In the genomic region with DNA sequence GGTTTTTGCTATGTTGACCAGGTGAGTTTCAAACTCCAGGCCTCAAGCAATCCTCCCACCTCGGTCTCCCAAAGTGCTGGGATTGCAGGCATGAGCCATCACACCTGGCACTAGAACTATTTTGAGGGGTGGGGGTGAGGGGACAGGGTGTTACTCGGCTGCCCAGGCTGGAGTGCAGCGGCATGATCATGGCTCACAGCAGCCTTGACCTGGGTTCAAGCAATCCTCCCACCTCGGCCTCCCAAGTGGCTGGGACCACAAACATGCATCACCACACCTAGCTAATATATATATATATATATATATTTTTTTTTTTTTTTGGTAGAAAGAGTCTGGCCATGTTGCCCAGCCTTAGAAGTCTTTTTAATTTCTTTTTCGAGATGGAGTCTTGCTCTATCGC, we compare ENCODE assay signal across 29 cellular contexts. TPM values are rescaled to one million over a fixed set of nuclear protein-coding genes. Genes with fewer than 3 reads are reported as not detected.
"Had no signal": no experiment of that assay in that cellular context is flagged by ENCODE, and none has a peak within 500 bp of the region (broad histone marks: within the 10 kb centered on the region; RNA-seq: fewer than 3 reads in every experiment).

No MANE protein-coding gene starts in this region.

- H3K4me3 ChIP-seq: adrenal gland, cardiac muscle cell, gastrocnemius medialis, lower lobe of right lung, mucosa of descending colon, prostate gland had no signal

- FAIRE-seq: keratinocyte had no signal

- H3K36me3 ChIP-seq: adrenal gland, cardiac muscle cell, gastrocnemius medialis, lower lobe of right lung, prostate gland had no signal

- H3K9me3 ChIP-seq: adrenal gland, gastrocnemius medialis, lower lobe of right lung, mucosa of descending colon, prostate gland had no signal

- ATAC-seq: activated T-cell treated with anti-CD3 and anti-CD28 coated beads, Interleukin-2, amount 50 U/mL, for 72 hours; effector memory CD8-positive, alpha-beta T cell; gastrocnemius medialis; lower lobe of right lung; mucosa of descending colon; natural killer cell treated with Interleukin-12 subunit alpha and Interleukin-12 subunit beta and Interleukin-15 and Interleukin-18, amount 100 ng/mL, for 72 hours; stimulated activated naive CD8-positive, alpha-beta T cell treated with anti-CD3 and anti-CD28 coated beads, Interleukin-15, Interleukin-2, amounts not matched to agents 100 U/mL and 50 U/mL, for 24 hours had no signal

- H3K27me3 ChIP-seq: adrenal gland, cardiac muscle cell had no signal

- H3K27ac ChIP-seq: cardiac muscle cell, lower lobe of right lung, prostate gland had no signal

- DNase-seq: activated CD4-positive, alpha-beta memory T cell treated with anti-CD3 and anti-CD28 coated beads, Interleukin-2, amount 10 ng/mL, durations not matched to agents 7 days and 5 days; activated CD4-positive, alpha-beta T cell treated with anti-CD3 and anti-CD28 coated beads, Interleukin-2, amount 10 ng/mL, durations not matched to agents 7 days and 5 days; activated CD4-positive, CD25-positive, alpha-beta regulatory T cell treated with anti-CD3 and anti-CD28 coated beads, Interleukin-2, amount 50 U/mL, for 72 hours; activated naive CD4-positive, alpha-beta T cell treated with anti-CD3 and anti-CD28 coated beads for 36 hours; activated naive CD8-positive, alpha-beta T cell treated with anti-CD3 and anti-CD28 coated beads for 36 hours; activated T-cell treated with anti-CD3 and anti-CD28 coated beads, Interleukin-2, amount 50 U/mL, for 72 hours; adrenal gland; cortex of kidney; effector memory CD8-positive, alpha-beta T cell; erythroblast; gastrocnemius medialis; hippocampal formation; lower lobe of right lung; mesenchymal stem cell; stimulated activated CD4-positive, alpha-beta T cell treated with anti-CD3 and anti-CD28 coated beads, Interleukin-12 subunit alpha, Interleukin-12 subunit beta, amount 100 ng/mL, for 4 hours; stimulated activated CD4-positive, alpha-beta T cell treated with anti-CD3 and anti-CD28 coated beads, Interleukin-4, amount 100 ng/mL, for 1 hour; stimulated activated naive CD8-positive, alpha-beta T cell treated with anti-CD3 and anti-CD28 coated beads, Interleukin-15, Interleukin-2, amounts not matched to agents 100 U/mL and 50 U/mL, for 24 hours; T-helper 2 cell had no signal

- H3K4me1 ChIP-seq: prostate gland had no signal

RNA-seq across cellular contexts. Expression of gene B4GALNT4, which starts 31.6 kb away (rescaled TPM):
- total RNA-seq: gastrocnemius medialis had no signal

RNA-seq across cellular contexts. Expression of gene IFITM5, which starts 38.4 kb away (rescaled TPM):
- total RNA-seq: activated CD4-positive, alpha-beta memory T cell treated with anti-CD3 and anti-CD28 coated beads, Interleukin-2, amount 10 ng/mL, durations not matched to agents 7 days and 5 days; activated CD4-positive, alpha-beta T cell treated with anti-CD3 and anti-CD28 coated beads, Interleukin-2, amount 10 ng/mL, durations not matched to agents 7 days and 5 days; activated naive CD4-positive, alpha-beta T cell treated with anti-CD3 and anti-CD28 coated beads for 36 hours; activated naive CD8-positive, alpha-beta T cell treated with anti-CD3 and anti-CD28 coated beads for 36 hours; activated T-cell treated with anti-CD3 and anti-CD28 coated beads, Interleukin-2, amount 50 U/mL, for 72 hours; adrenal gland; aorta; cardiac muscle cell; cerebellum; gastrocnemius medialis; lower lobe of right lung; mucosa of descending colon; myocyte; natural killer cell treated with Interleukin-12 subunit alpha and Interleukin-12 subunit beta and Interleukin-15 and Interleukin-18, amount 100 ng/mL, for 72 hours; osteoblast; prostate gland; skeletal muscle tissue; subcutaneous adipose tissue had no signal
- polyA plus RNA-seq: adrenal gland, aorta, cardiac muscle cell, keratinocyte had no signal
